ENCODE assay signal across 10 cellular contexts in the genomic region with DNA sequence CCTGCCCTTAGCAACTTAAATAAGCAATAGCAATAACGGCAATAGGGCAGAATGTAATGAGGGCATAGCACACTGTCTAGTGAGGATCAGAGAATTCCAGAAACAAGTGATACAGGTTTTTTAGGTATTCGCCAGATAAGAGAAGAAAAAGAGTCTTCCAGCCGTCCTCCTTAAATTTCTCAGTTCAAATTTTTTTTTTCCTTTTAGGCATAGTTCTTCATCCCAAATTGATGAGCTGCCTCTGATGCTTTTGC. TPM values are rescaled to one million over a fixed set of nuclear protein-coding genes. Genes with fewer than 3 reads are reported as not detected.
A peak's percentile ranks its signal among the peaks of the same experiment; 100 is the strongest.
DNase-seq lines count a peak whose midpoint lies in the region; ATAC-seq, FAIRE-seq and TF ChIP-seq lines count a peak whose summit lies in the region.
"Had no signal": no experiment of that assay in that cellular context is flagged by ENCODE, and none has a peak within 500 bp of the region (broad histone marks: within the 10 kb centered on the region; RNA-seq: fewer than 3 reads in every experiment).

No MANE protein-coding gene starts in this region.

- intact Hi-C loops in activated T-helper 2 cell treated with anti-CD3 and anti-CD28 coated beads, Interferon-gamma antibody, Interleukin-2, Interleukin-4, amounts not matched to agents 10 μg/mL and 5 μg/mL and 100 μg/mL, durations not matched to agents 14 hours and 24 hours and 36 hours (cut with micrococcal nuclease): loop anchor here (1.0 to 2.0 kb wide), 3 partner anchors 43 to 289 kb away; no protein-coding TSS in a partner anchor
- intact Hi-C loops in naive thymus-derived CD4-positive, alpha-beta T cell (cut with micrococcal nuclease): loop anchor here (1.0 to 5.0 kb wide), 13 partner anchors 11 to 319 kb away; no protein-coding TSS in a partner anchor
- intact Hi-C loops in lower leg skin (cut with DNase I; ENCODE audit: low total_unique reads): loop anchor here (10.0 kb wide), 1 partner anchor 95 kb away; a partner anchor contains a TSS

- no peaks in the 10 kb centered on the region for H3K27me3 Mint-ChIP-seq in activated T-helper 2 cell treated with anti-CD3 and anti-CD28 coated beads, Interferon-gamma antibody, Interleukin-2, Interleukin-4, amounts not matched to agents 10 μg/mL and 5 μg/mL and 100 μg/mL, durations not matched to agents 14 hours and 24 hours and 36 hours (ENCODE audit: low read depth)
- H3K27me3 Mint-ChIP-seq in naive thymus-derived CD4-positive, alpha-beta T cell: no peaks in the 10 kb centered on the region

- H3K9me3 Mint-ChIP-seq in activated T-helper 2 cell treated with anti-CD3 and anti-CD28 coated beads, Interferon-gamma antibody, Interleukin-2, Interleukin-4, amounts not matched to agents 10 μg/mL and 5 μg/mL and 100 μg/mL, durations not matched to agents 14 hours and 24 hours and 36 hours: no peaks in the 10 kb centered on the region
- peaks cover 0 to 4% (median 0%) of the 10 kb centered on the region in 11 donors for H3K9me3 Mint-ChIP-seq in naive thymus-derived CD4-positive, alpha-beta T cell

- H3K4me2 ChIP-seq in A549: peak overlapping the region; percentile 98; the same call in 1 of the 3 replicates

- H3K27ac ChIP-seq in A549 (peak overlapping the region in 1 of 2 experiments; percentile 100; a peak in 2 of 6 replicates), suprapubic skin (no peak overlapping the region)
- peak overlapping the region; percentile 95 for H3K27ac ChIP-seq in naive thymus-derived CD4-positive, alpha-beta T cell (ENCODE audit: low read depth, low read length)

- peak overlapping the region; percentile 96 for H3K27ac Mint-ChIP-seq in activated T-helper 2 cell treated with anti-CD3 and anti-CD28 coated beads, Interferon-gamma antibody, Interleukin-2, Interleukin-4, amounts not matched to agents 10 μg/mL and 5 μg/mL and 100 μg/mL, durations not matched to agents 14 hours and 24 hours and 36 hours
- peak overlapping the region in 8 of 9 donors; percentile 87 to 100 (median 98) for H3K27ac Mint-ChIP-seq in naive thymus-derived CD4-positive, alpha-beta T cell

- FAIRE-seq in A549 (lab: Jason Lieb, UNC): no peak
- FAIRE-seq: pancreas had no signal

- TF ChIP-seq RAD21 in A549 (conservative IDR thresholded peaks at IDR 0.05 in 1 of 2, IDR thresholded peaks at IDR 0.05 in 1 of 2): no peak

- WGBS in A549 (ENCODE audit: missing lambda C conversion rate): 64% methylated on average over 3 of the region's 3 CpGs
- 56 to 61% methylated on average over 3 of the region's 3 CpGs for WGBS in lower leg skin, 2 donors
- 54% methylated on average over 3 of the region's 3 CpGs for WGBS in suprapubic skin

- H3K4me1 Mint-ChIP-seq in activated T-helper 2 cell treated with anti-CD3 and anti-CD28 coated beads, Interferon-gamma antibody, Interleukin-2, Interleukin-4, amounts not matched to agents 10 μg/mL and 5 μg/mL and 100 μg/mL, durations not matched to agents 14 hours and 24 hours and 36 hours (ENCODE audit: low read depth): peaks cover 61% of the 10 kb centered on the region
- peaks cover 36 to 76% (median 56%) of the 10 kb centered on the region in 7 donors for H3K4me1 Mint-ChIP-seq in naive thymus-derived CD4-positive, alpha-beta T cell

- ATAC-seq in A549 (no peak), GM21528 (IDR thresholded peaks at IDR 0.05; ENCODE audit: low FRiP score, unreplicated experiment) (no peak)
- no peak for ATAC-seq in naive thymus-derived CD4-positive, alpha-beta T cell

- H3K36me3 ChIP-seq in GM06990 (ENCODE audit: control insufficient read depth, insufficient read depth, low read length) (peaks cover 10% of the 10 kb centered on the region), suprapubic skin (peaks cover 14% of the 10 kb centered on the region)
- H3K36me3 ChIP-seq in naive thymus-derived CD4-positive, alpha-beta T cell (ENCODE audit: control insufficient read depth in 2 of 3, insufficient read depth in 3 of 3, low read length in 3 of 3): peaks cover 0 to 27% (median 3%) of the 10 kb centered on the region in 3 experiments
- H3K36me3 ChIP-seq: pancreas had no signal

- peak overlapping the region; percentile 98 for H3K4me3 Mint-ChIP-seq in activated T-helper 2 cell treated with anti-CD3 and anti-CD28 coated beads, Interferon-gamma antibody, Interleukin-2, Interleukin-4, amounts not matched to agents 10 μg/mL and 5 μg/mL and 100 μg/mL, durations not matched to agents 14 hours and 24 hours and 36 hours (ENCODE audit: low read depth)
- H3K4me3 Mint-ChIP-seq in naive thymus-derived CD4-positive, alpha-beta T cell: peak overlapping the region in 5 of 10 donors; percentile 81 to 94 (median 90)

- POLR2A ChIA-PET in A549 (lab: Yijun Ruan, JAX): interaction anchor here (0.8 to 3.8 kb wide), 5 partner anchors 10 to 185 kb away, joined by 4 to 28 read pairs (median 5); no protein-coding TSS in a partner anchor
- POLR2A ChIA-PET in naive thymus-derived CD4-positive, alpha-beta T cell (lab: Charles Lee): interaction anchor here (0.9 to 8.5 kb wide), 17 partner anchors 10 to 289 kb away, joined by 3 to 383 read pairs (median 8); a partner anchor contains a TSS

- peaks cover 33% of the 10 kb centered on the region for H3K36me3 Mint-ChIP-seq in activated T-helper 2 cell treated with anti-CD3 and anti-CD28 coated beads, Interferon-gamma antibody, Interleukin-2, Interleukin-4, amounts not matched to agents 10 μg/mL and 5 μg/mL and 100 μg/mL, durations not matched to agents 14 hours and 24 hours and 36 hours (ENCODE audit: low read depth)
- H3K36me3 Mint-ChIP-seq in naive thymus-derived CD4-positive, alpha-beta T cell: peaks cover 7 to 17% (median 14%) of the 10 kb centered on the region in 5 donors

- no peak for DNase-seq in A549 (ENCODE audit: low read depth in 1 of 2, low spot score in 1 of 2)
- no peak for DNase-seq in GM06990 (ENCODE audit: extremely low read depth, insufficient read length)
- no peak for DNase-seq in activated T-helper 2 cell treated with anti-CD3 and anti-CD28 coated beads, Interferon-gamma antibody, Interleukin-2, Interleukin-4, amounts not matched to agents 10 μg/mL and 5 μg/mL and 100 μg/mL, durations not matched to agents 14 hours and 24 hours and 36 hours (ENCODE audit: low spot score)
- DNase-seq in naive thymus-derived CD4-positive, alpha-beta T cell: no peak
- DNase-seq in foreskin melanocyte: no peak
- no peak for DNase-seq in lower leg skin (ENCODE audit: low spot score in 2 of 2)
- DNase-seq in suprapubic skin (ENCODE audit: low spot score in 2 of 2): no peak

- TF ChIP-seq EP300 in A549 (IDR thresholded peaks at IDR 0.05) (no peak), suprapubic skin (IDR thresholded peaks at IDR 0.05) (no peak)

- H3K4me3 ChIP-seq in A549 (no peak overlapping the region), GM06990 (replicated peaks; ENCODE audit: low read depth, low read length) (peak overlapping the region; percentile 19; the same call in 1 of the 2 replicates), lower leg skin (ENCODE audit: low read depth, poor library complexity, severe bottlenecking) (no peak overlapping the region), suprapubic skin (no peak overlapping the region)
- H3K4me3 ChIP-seq in naive thymus-derived CD4-positive, alpha-beta T cell (ENCODE audit: low read length): no peak overlapping the region

- H3K4me1 ChIP-seq in A549: peaks cover 27% of the 10 kb centered on the region
- H3K4me1 ChIP-seq in naive thymus-derived CD4-positive, alpha-beta T cell (ENCODE audit: control insufficient read depth in 2 of 2, insufficient read depth in 2 of 2, low read length in 2 of 2): peaks cover 37 to 42% of the 10 kb centered on the region in 2 donors
- peaks cover 37% of the 10 kb centered on the region for H3K4me1 ChIP-seq in suprapubic skin

- TF ChIP-seq POLR2A in A549 (IDR thresholded peaks at IDR 0.05; ENCODE audit: low read length) (no peak), lower leg skin (IDR thresholded peaks at IDR 0.05) (no peak), suprapubic skin (IDR thresholded peaks at IDR 0.05) (no peak)

- CTCF ChIA-PET in A549 (lab: Yijun Ruan, JAX): interaction anchor here (0.6 to 6.2 kb wide), 28 partner anchors 8 to 289 kb away, joined by 3 to 215 read pairs (median 7); no protein-coding TSS in a partner anchor
- CTCF ChIA-PET in naive thymus-derived CD4-positive, alpha-beta T cell (lab: Charles Lee): interaction anchor here (1.1 to 5.9 kb wide), 17 partner anchors 11 to 289 kb away, joined by 3 to 207 read pairs (median 10); no protein-coding TSS in a partner anchor

- H3K9me3 ChIP-seq in A549 (no peaks in the 10 kb centered on the region), suprapubic skin (no peaks in the 10 kb centered on the region)
- no peaks in the 10 kb centered on the region for H3K9me3 ChIP-seq in naive thymus-derived CD4-positive, alpha-beta T cell (ENCODE audit: control insufficient read depth in 2 of 3, low read length in 3 of 3)
- H3K9me3 ChIP-seq: pancreas, upper lobe of right lung had no signal

- TF ChIP-seq CTCF in A549 (IDR thresholded peaks at IDR 0.05) (no peak), GM06990 (IDR thresholded peaks at IDR 0.05; ENCODE audit: insufficient read depth, low read length, poor library complexity, severe bottlenecking) (no peak), lower leg skin (IDR thresholded peaks at IDR 0.05) (no peak), suprapubic skin (IDR thresholded peaks at IDR 0.05) (no peak)

- H3K27me3 ChIP-seq in GM06990 (replicated peaks; ENCODE audit: control insufficient read depth, insufficient read depth, low read length) (no peaks in the 10 kb centered on the region), suprapubic skin (no peaks in the 10 kb centered on the region)
- H3K27me3 ChIP-seq in naive thymus-derived CD4-positive, alpha-beta T cell (ENCODE audit: control insufficient read depth in 2 of 2, insufficient read depth in 2 of 2, low read length in 2 of 2): no peaks in the 10 kb centered on the region
- H3K27me3 ChIP-seq: pancreas, upper lobe of right lung had no signal

RNA-seq across cellular contexts. Expression of a gene that starts 1.8 kb away (rescaled TPM):
- polyA plus RNA-seq in A549 (2011; rRNA removed) (16.2 and 21.7 TPM in 2 replicates), A549 (2017; fragmentation: RNase III; extraction: RNeasy Plus Mini Kit Qiagen cat#74134 plus additional on column Dnase treatment) (6.1 to 7.0 TPM (median 6.6 TPM) in 3 replicates)
- polyA plus RNA-seq in A549 (2012; cell fraction: cytosol; rRNA removed): 4.3 and 7.3 TPM in 2 replicates
- polyA plus RNA-seq in A549 (2012; cell fraction: nucleus; rRNA removed): 6.0 and 7.6 TPM in 2 replicates
- 23.4 and 30.7 TPM in 2 replicates for polyA minus RNA-seq in A549 (2011; rRNA and poly(A)+ RNA removed)
- 19.4 and 20.1 TPM in 2 replicates for total RNA-seq in activated T-helper 2 cell treated with anti-CD3 and anti-CD28 coated beads, Interferon-gamma antibody, Interleukin-2, Interleukin-4, amounts not matched to agents 10 μg/mL and 5 μg/mL and 100 μg/mL, durations not matched to agents 14 hours and 24 hours and 36 hours
- 10 to 100 TPM in 4 of 5 experiments, 1 to 10 TPM in 1; 8.4 to 17.9 (median 16.7) TPM for total RNA-seq in naive thymus-derived CD4-positive, alpha-beta T cell
- 10 to 100 TPM in 1 of 2 donors, 1 to 10 TPM in 1; 7.0 to 11.3 TPM for polyA plus RNA-seq in naive thymus-derived CD4-positive, alpha-beta T cell
- total RNA-seq in lower leg skin (10 to 100 TPM; 18.2 to 39.3 (median 27.1) TPM), suprapubic skin (10 to 100 TPM; 15.9 to 31.5 (median 25.6) TPM)

RNA-seq across cellular contexts. Expression of a gene that starts 36.9 kb away (rescaled TPM):
- polyA plus RNA-seq in A549 (2011; rRNA removed) (20.0 and 27.0 TPM in 2 replicates), A549 (2017; fragmentation: RNase III; extraction: RNeasy Plus Mini Kit Qiagen cat#74134 plus additional on column Dnase treatment) (15.0 to 16.2 TPM (median 15.7 TPM) in 3 replicates)
- polyA plus RNA-seq in A549 (2012; cell fraction: cytosol; rRNA removed): 37.2 and 48.1 TPM in 2 replicates
- polyA plus RNA-seq in A549 (2012; cell fraction: nucleus; rRNA removed): 44.4 and 45.8 TPM in 2 replicates
- polyA minus RNA-seq in A549 (2011; rRNA and poly(A)+ RNA removed): 39.5 and 46.1 TPM in 2 replicates
- total RNA-seq in activated T-helper 2 cell treated with anti-CD3 and anti-CD28 coated beads, Interferon-gamma antibody, Interleukin-2, Interleukin-4, amounts not matched to agents 10 μg/mL and 5 μg/mL and 100 μg/mL, durations not matched to agents 14 hours and 24 hours and 36 hours: 62.7 and 64.3 TPM in 2 replicates
- total RNA-seq in naive thymus-derived CD4-positive, alpha-beta T cell: 10 to 100 TPM; 36.4 to 72.4 (median 39.7) TPM
- polyA plus RNA-seq in naive thymus-derived CD4-positive, alpha-beta T cell: 10 to 100 TPM in 1 of 2 donors, 1 to 10 TPM in 1; 3.1 to 11.0 TPM
- total RNA-seq in lower leg skin (10 to 100 TPM; 14.1 to 28.4 (median 18.8) TPM), suprapubic skin (10 to 100 TPM; 23.7 to 38.5 (median 31.4) TPM)
